Comparison of ENCODE assay signal across 8 cellular contexts in the genomic region with DNA sequence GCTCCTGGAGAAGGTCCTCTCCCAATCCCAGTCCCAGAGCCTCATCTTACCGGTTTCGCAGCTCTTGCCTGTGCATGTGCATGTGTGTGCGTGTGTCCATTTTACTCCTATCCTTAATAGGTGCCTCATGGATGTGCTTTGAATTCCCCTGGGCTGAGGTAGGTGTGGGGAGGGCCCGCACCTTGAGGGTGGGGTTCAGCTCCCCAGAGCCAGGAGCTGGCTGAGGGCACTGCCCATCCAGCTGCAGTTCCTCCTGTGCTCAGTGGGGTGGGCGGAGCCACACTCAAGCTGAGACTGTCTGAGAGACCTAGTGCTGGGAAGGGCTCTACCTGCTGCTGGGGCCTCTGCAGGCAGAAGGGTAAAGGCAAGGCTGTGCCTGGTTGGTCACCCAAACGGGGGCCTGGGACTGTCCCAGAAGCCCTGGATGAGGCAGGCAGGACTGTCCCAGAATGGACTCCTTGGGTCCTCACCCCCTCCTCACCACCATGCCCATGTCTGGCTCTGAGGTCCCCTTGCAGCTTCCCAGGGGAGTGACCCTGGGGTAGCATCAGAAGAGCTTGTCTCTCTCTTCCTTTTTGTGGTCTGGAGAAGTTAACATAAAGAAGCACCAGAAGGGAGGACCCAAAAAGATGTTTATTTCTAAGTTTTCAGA. TPM values are rescaled to one million over a fixed set of nuclear protein-coding genes. Genes with fewer than 3 reads are reported as not detected.
A peak's percentile ranks its signal among the peaks of the same experiment; 100 is the strongest.
DNase-seq lines count a peak whose midpoint lies in the region; ATAC-seq, FAIRE-seq and TF ChIP-seq lines count a peak whose summit lies in the region.

No MANE protein-coding gene starts in this region.

- H2BK20ac ChIP-seq in H1 (ENCODE audit: low read length), result no peak overlapping the region; the same call in 1 of the 2 replicates

- no peak overlapping the region for H2BK5ac ChIP-seq in H1 (ENCODE audit: low read depth, low read length)

- TF ChIP-seq EP300 in H1 (IDR thresholded peaks at IDR 0.05; ENCODE audit: borderline replicate concordance in 1 of 2, low read depth in 2 of 2, low read length in 2 of 2) (no peak), transverse colon (IDR thresholded peaks at IDR 0.05; ENCODE audit: low read depth) (no peak)

- H3K4ac ChIP-seq in H1 (replicated peaks; ENCODE audit: insufficient read length, low read depth, low read length), result no peak overlapping the region

- 77% methylated on average over 6 of the region's 6 CpGs; no CpG with 5 or more reads in 1 of the 2 experiments for WGBS in H1 (ENCODE audit: extremely low coverage in 1 of 2, insufficient coverage in 1 of 2, insufficient read length in 1 of 2, insufficient replicate concordance in 2 of 2, low coverage in 1 of 2, low lambda C conversion rate in 2 of 2, missing lambda C conversion rate in 1 of 2), 2 experiments
- 63% methylated on average over 6 of the region's 6 CpGs; no CpG with 5 or more reads in 1 of the 2 donors for WGBS in transverse colon (ENCODE audit: low coverage in 1 of 2), 2 donors

- H3K4me2 ChIP-seq in H1 (ENCODE audit: insufficient read depth in 1 of 2, low read depth in 2 of 2, low read length in 2 of 2), result no peak overlapping the region

- H3K4me1 ChIP-seq in H1 (replicated peaks in 1 of 4; ENCODE audit: control insufficient read depth in 3 of 4, insufficient read depth in 4 of 4, low read length in 3 of 4), result peaks cover 7 to 32% (median 17%) of the 10 kb centered on the region in 4 experiments
- peaks cover 8 to 25% (median 14%) of the 10 kb centered on the region in 4 donors for H3K4me1 ChIP-seq in transverse colon
- no peaks in the 10 kb centered on the region for H3K4me1 ChIP-seq in BE2C

- H4K20me1 ChIP-seq in H1 (replicated peaks in 1 of 2; ENCODE audit: control insufficient read depth in 1 of 2, insufficient read depth in 2 of 2, low read length in 2 of 2), result peaks cover 5 to 6% of the 10 kb centered on the region in 2 experiments

- peak; percentile 13 for DNase-seq in NCI-H2227 (lab: John Stamatoyannopoulos, UW; ENCODE audit: unreplicated experiment)
- DNase-seq in NCI-H2227 treated with DMSO at 0.1 percent for 48 hours (lab: John Stamatoyannopoulos, UW), result no peak
- DNase-seq in HPDE6-E6E7 (ENCODE audit: extremely low spot score), result peak; percentile 36
- peak in 1 of 2 experiments; percentile 66 for DNase-seq in H1 (ENCODE audit: low read depth in 1 of 2, low spot score in 2 of 2)
- DNase-seq in transverse colon, result peak; percentile 72
- DNase-seq in NCI-H1436 treated with DMSO at 0.1 percent for 48 hours (lab: John Stamatoyannopoulos, UW), result no peak
- DNase-seq in BE2C, result no peak

- no peak overlapping the region for H2BK120ac ChIP-seq in H1 (replicated peaks; ENCODE audit: low read depth, low read length)

- no peak overlapping the region for H4K8ac ChIP-seq in H1 (ENCODE audit: extremely low read depth, insufficient read depth, low read length)

- H4K5ac ChIP-seq in H1 (ENCODE audit: insufficient read length, low read depth, low read length), result no peak overlapping the region

- H3K27ac ChIP-seq in H1 (ENCODE audit: low read depth, low read length) (no peak overlapping the region), transverse colon (peak overlapping the region; percentile 15 to 60 (median 40))

- no peak overlapping the region for H4K91ac ChIP-seq in H1 (replicated peaks; ENCODE audit: insufficient read length, low read length)

- H3K27me3 ChIP-seq in H1 (replicated peaks in 1 of 4; ENCODE audit: control insufficient read depth in 3 of 4, extremely low read depth in 1 of 4, insufficient read depth in 3 of 4, low read length in 3 of 4) (peaks cover 10 to 42% (median 32%) of the 10 kb centered on the region in 4 experiments), transverse colon (peaks cover 33% of the 10 kb centered on the region), BE2C (peaks cover 16% of the 10 kb centered on the region)

- no peak overlapping the region for H2AFZ ChIP-seq in H1 (ENCODE audit: low read length)

- TF ChIP-seq POLR2A in H1 (IDR thresholded peaks at IDR 0.05; ENCODE audit: control extremely low read depth in 1 of 2, low read depth in 2 of 2, low read length in 2 of 2) (no peak), transverse colon (IDR thresholded peaks at IDR 0.05) (no peak)

- 0 out of 2 replicates have a peak overlapping the region, but pooled peaks have one; percentile 19 for H2BK15ac ChIP-seq in H1 (ENCODE audit: low read length)

- no peaks in the 10 kb centered on the region for H3K23me2 ChIP-seq in H1 (ENCODE audit: low read depth, low read length)

- H2AK5ac ChIP-seq in H1 (ENCODE audit: low read depth, low read length), result no peak overlapping the region

- CTCF ChIA-PET in H1 (lab: Charles Lee; ENCODE audit: partially characterized antibody), result interaction anchor here (0.6 to 8.7 kb wide), 37 partner anchors 9 to 642 kb away, joined by 3 to 266 read pairs (median 5); partner anchors contain the start of genes GDF7, HS1BP3 and LDAH

- peak in 1 of 3 experiments; percentile 22; a peak in 2 of 4 replicates for TF ChIP-seq CTCF in H1 (IDR thresholded peaks at IDR 0.05; ENCODE audit: control extremely low read depth in 1 of 3, insufficient read depth in 1 of 3, low read depth in 1 of 3, low read length in 3 of 3)
- no peak for TF ChIP-seq CTCF in transverse colon (IDR thresholded peaks at IDR 0.05)
- TF ChIP-seq CTCF in BE2C (IDR thresholded peaks at IDR 0.05; ENCODE audit: low read depth, low read length), result no peak

- H3K36me3 ChIP-seq in H1 (ENCODE audit: control insufficient read depth in 2 of 4, insufficient read depth in 4 of 4, low read length in 3 of 4) (peaks cover 0 to 1% (median 0%) of the 10 kb centered on the region in 4 experiments; a peak in 2 of 8 replicates), transverse colon (no peaks in the 10 kb centered on the region), BE2C (no peaks in the 10 kb centered on the region)

- H3K56ac ChIP-seq in H1 (replicated peaks; ENCODE audit: insufficient read length, low read depth, low read length), result no peak overlapping the region

- intact Hi-C loops in transverse colon (cut with DNase I; ENCODE audit: low total_unique reads), result no loop called here

- FAIRE-seq in H1 (lab: Jason Lieb, UNC), result no peak

- H3K79me2 ChIP-seq in H1 (ENCODE audit: control insufficient read depth in 1 of 2, insufficient read depth in 2 of 2, low read length in 2 of 2), result no peaks in the 10 kb centered on the region

- H3K9me3 ChIP-seq in H1 (ENCODE audit: insufficient read depth in 2 of 2, low read depth in 1 of 2, low read length in 1 of 2), result no peaks in the 10 kb centered on the region; a peak in 1 of 4 replicates
- H3K9me3 ChIP-seq in transverse colon, result no peaks in the 10 kb centered on the region
- no peaks in the 10 kb centered on the region for H3K9me3 ChIP-seq in BE2C

- POLR2A ChIA-PET in H1 (lab: Charles Lee; ENCODE audit: partially characterized antibody), result interaction anchor here (0.6 to 1.6 kb wide), 7 partner anchors 10 to 187 kb away, joined by 3 to 8 read pairs (median 3); partner anchors contain the start of genes GDF7 and LDAH

- H3K18ac ChIP-seq in H1 (ENCODE audit: extremely low read depth, low read length), result no peak overlapping the region

- H3K9ac ChIP-seq in H1 (replicated peaks in 1 of 4; ENCODE audit: extremely low read depth in 1 of 4, low read depth in 3 of 4, low read length in 3 of 4), result no peak overlapping the region

- H2BK12ac ChIP-seq in H1 (ENCODE audit: low read depth, low read length), result no peak overlapping the region

- H3K79me1 ChIP-seq in H1 (ENCODE audit: low read depth, low read length), result no peaks in the 10 kb centered on the region

- in situ Hi-C loops in transverse colon (cut with MboI; ENCODE audit: low pct_ligation_motif_present in 1 of 4, low pct_unique_long_range_greater_than_20kb in 1 of 4, low sequenced_read_pairs in 3 of 4), result no loop called here

- no peak; a peak in 1 of 4 replicates for TF ChIP-seq RAD21 in H1 (IDR thresholded peaks at IDR 0.05 in 1 of 2, conservative IDR thresholded peaks at IDR 0.05 in 1 of 2; ENCODE audit: low read depth in 2 of 2, low read length in 2 of 2)

- H3K4me3 ChIP-seq in H1 (ENCODE audit: extremely low read depth in 1 of 4, insufficient read depth in 2 of 4, low read depth in 3 of 4, low read length in 4 of 4) (no peak overlapping the region), transverse colon (no peak overlapping the region), BE2C (ENCODE audit: low read depth, low read length) (no peak overlapping the region)

- H3K14ac ChIP-seq in H1 (ENCODE audit: insufficient read length), result no peak overlapping the region

- no peak overlapping the region for H3K23ac ChIP-seq in H1 (ENCODE audit: insufficient read length)

- ATAC-seq in GM21619 (IDR thresholded peaks at IDR 0.05; ENCODE audit: unreplicated experiment), result peak; percentile 45

TF ChIP-seq in H1, 55 proteins besides CTCF, POLR2A, EP300 and RAD21 (continues in another document):
- TF ChIP-seq, protein P1, sequence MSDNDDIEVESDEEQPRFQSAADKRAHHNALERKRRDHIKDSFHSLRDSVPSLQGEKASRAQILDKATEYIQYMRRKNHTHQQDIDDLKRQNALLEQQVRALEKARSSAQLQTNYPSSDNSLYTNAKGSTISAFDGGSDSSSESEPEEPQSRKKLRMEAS (IDR thresholded peaks at IDR 0.05), result no peak
- no peak for TF ChIP-seq HDAC6 (IDR thresholded peaks at IDR 0.05; ENCODE audit: low read depth, low read length)

RNA-seq across cellular contexts. Expression of gene GDF7, which starts 8.9 kb away (rescaled TPM):
- total RNA-seq in H1 (2021; fragmentation: NEBNext Ultra II Directional; extraction: Animal tissue kit (Norgen Biotek cat#: 25700)), result 0.04 and 0.06 TPM in 2 replicates
- polyA plus RNA-seq in H1 (2011; rRNA removed), result 0.06 and 0.13 TPM in 2 replicates
- polyA plus RNA-seq in H1 (2011; cell fraction: cytosol; rRNA removed), result 0.16 TPM
- 0.34 TPM for polyA plus RNA-seq in H1 (2011; cell fraction: nucleus; rRNA removed)
- polyA plus RNA-seq in H1 (2012, experiment 1 of 2), result 0.20 to 0.34 TPM (median 0.27 TPM) in 4 replicates
- polyA plus RNA-seq in H1 (2012, experiment 2 of 2), result 0.07 TPM
- polyA plus RNA-seq in H1 (2013, experiment 1 of 2), result 0.04 TPM
- polyA plus RNA-seq in H1 (2013, experiment 2 of 2), result 0.04 TPM
- polyA minus RNA-seq in H1 (2011; rRNA and poly(A)+ RNA removed), result 0.09 and 0.22 TPM in 2 replicates
- polyA minus RNA-seq in H1 (2011; cell fraction: cytosol; rRNA and poly(A)+ RNA removed), result 0.29 TPM
- polyA minus RNA-seq in H1 (2011; cell fraction: nucleus; rRNA and poly(A)+ RNA removed), result 0.30 TPM
- 1 to 10 TPM in 1 of 4 donors, under 1 TPM in 3; 0.20 to 1.1 (median 0.58) TPM for total RNA-seq in transverse colon
- 0.14 TPM for polyA plus RNA-seq in BE2C (2012; ENCODE audit: insufficient read depth, insufficient read length, low read depth)

RNA-seq across cellular contexts. Expression of gene HS1BP3, which starts 24.9 kb away (rescaled TPM):
- 11.1 and 11.2 TPM in 2 replicates for total RNA-seq in H1 (2021; fragmentation: NEBNext Ultra II Directional; extraction: Animal tissue kit (Norgen Biotek cat#: 25700))
- 11.3 and 16.1 TPM in 2 replicates for polyA plus RNA-seq in H1 (2011; rRNA removed)
- 11.0 TPM for polyA plus RNA-seq in H1 (2011; cell fraction: cytosol; rRNA removed)
- 19.6 TPM for polyA plus RNA-seq in H1 (2011; cell fraction: nucleus; rRNA removed)
- polyA plus RNA-seq in H1 (2012, experiment 1 of 2), result 9.2 to 14.1 TPM (median 13.6 TPM) in 4 replicates
- polyA plus RNA-seq in H1 (2012, experiment 2 of 2), result 16.1 TPM
- 8.8 TPM for polyA plus RNA-seq in H1 (2013, experiment 1 of 2)
- polyA plus RNA-seq in H1 (2013, experiment 2 of 2), result 7.7 TPM
- 9.0 and 12.8 TPM in 2 replicates for polyA minus RNA-seq in H1 (2011; rRNA and poly(A)+ RNA removed)
- polyA minus RNA-seq in H1 (2011; cell fraction: cytosol; rRNA and poly(A)+ RNA removed), result 4.8 TPM
- 22.9 TPM for polyA minus RNA-seq in H1 (2011; cell fraction: nucleus; rRNA and poly(A)+ RNA removed)
- total RNA-seq in transverse colon, result 10 to 100 TPM; 29.5 to 44.2 (median 33.1) TPM
- polyA plus RNA-seq in BE2C (2012; ENCODE audit: insufficient read depth, insufficient read length, low read depth), result 28.3 TPM

Comparison
In these comparisons a context has a peak if more than half of its experiments do, and no peak if none do; other contexts are left out.
1. DNase-seq: peak in NCI-H2227 (single experiment), HPDE6-E6E7 (single experiment) and transverse colon (single experiment); none in NCI-H2227 treated with DMSO at 0.1 percent for 48 hours (single experiment), NCI-H1436 treated with DMSO at 0.1 percent for 48 hours (single experiment) and BE2C (single experiment).